Comparison of ENCODE assay signal across 17 cellular contexts in genomic region chr6:158441639-158442308, GRCh38.
DNase-seq lines count a peak whose midpoint lies in the region; ATAC-seq and TF ChIP-seq lines count a peak whose summit lies in the region.
"Had no signal": no experiment of that assay in that cellular context is flagged by ENCODE, and none has a peak within 500 bp of the region (broad histone marks: within the 10 kb centered on the region; RNA-seq: fewer than 3 reads in every experiment).

No MANE protein-coding gene starts in this region.

- no peaks in the 10 kb centered on the region for H3K4me1 Mint-ChIP-seq in progenitor cell of endocrine pancreas (ENCODE audit: low read depth)
- peaks cover 6% of the 10 kb centered on the region for H3K4me1 Mint-ChIP-seq in activated naive CD4-positive, alpha-beta T cell treated with anti-CD3 and anti-CD28 coated beads, Interleukin-2, amount 10 ng/mL, durations not matched to agents 7 days and 5 days

- DNase-seq in AG10803 (ENCODE audit: low read depth) (peak; percentile 34), astrocyte of the hippocampus (ENCODE audit: low read depth, low spot score) (peak; percentile 24), heart left ventricle (peak in 4 of 5 donors; percentile 49 to 63 (median 51)), progenitor cell of endocrine pancreas (ENCODE audit: low spot score, unreplicated experiment) (no peak), NCI-H146 (lab: John Stamatoyannopoulos, UW) (no peak), DMS53 (lab: John Stamatoyannopoulos, UW) (no peak), AG08396 (ENCODE audit: low spot score) (no peak)
- DNase-seq in activated naive CD4-positive, alpha-beta T cell treated with anti-CD3 and anti-CD28 coated beads, Interleukin-2, amount 10 ng/mL, durations not matched to agents 7 days and 5 days, result no peak
- DNase-seq: activated CD8-positive, alpha-beta memory T cell treated with anti-CD3 and anti-CD28 coated beads, Interleukin-2, amount 50 U/mL, for 48 hours; kidney glomerular epithelial cell; naive thymus-derived CD8-positive, alpha-beta T cell; NCI-H2107; NK-92 treated with Interleukin-12 subunit alpha and Interleukin-12 subunit beta, amount 100 ng/mL, for 24 hours; spleen; SW 1271 had no signal

- CTCF ChIA-PET in activated naive CD4-positive, alpha-beta T cell treated with anti-CD3 and anti-CD28 coated beads, Interleukin-2, amount 10 ng/mL, durations not matched to agents 7 days and 5 days (lab: Charles Lee), result no interaction called here

- H3K4me3 Mint-ChIP-seq in progenitor cell of endocrine pancreas (ENCODE audit: low read depth), result no peak overlapping the region
- H3K4me3 Mint-ChIP-seq in activated naive CD4-positive, alpha-beta T cell treated with anti-CD3 and anti-CD28 coated beads, Interleukin-2, amount 10 ng/mL, durations not matched to agents 7 days and 5 days, result no peak overlapping the region
- H3K4me3 Mint-ChIP-seq: activated naive CD8-positive, alpha-beta T cell; naive thymus-derived CD8-positive, alpha-beta T cell had no signal

- no peaks in the 10 kb centered on the region for H3K9me3 ChIP-seq in heart left ventricle
- H3K9me3 ChIP-seq: A549, spleen had no signal

- H3K4me3 ChIP-seq in AG10803 (ENCODE audit: low read length), result no peak overlapping the region
- no peak overlapping the region for H3K4me3 ChIP-seq in heart left ventricle
- H3K4me3 ChIP-seq: A549, spleen had no signal

- TF ChIP-seq CTCF in AG10803 (conservative IDR thresholded peaks at IDR 0.05; ENCODE audit: low read length) (no peak), heart left ventricle (IDR thresholded peaks at IDR 0.05) (no peak), progenitor cell of endocrine pancreas (IDR thresholded peaks at IDR 0.05; ENCODE audit: unreplicated experiment) (no peak)

- 46 to 65% (median 48%) methylated on average over 8 of the region's 8 CpGs for WGBS in heart left ventricle, 4 donors

- no peaks in the 10 kb centered on the region for H3K27me3 ChIP-seq in heart left ventricle
- H3K27me3 ChIP-seq: spleen had no signal

- no peaks in the 10 kb centered on the region for H3K9me3 Mint-ChIP-seq in progenitor cell of endocrine pancreas (ENCODE audit: low read depth)
- no peaks in the 10 kb centered on the region for H3K9me3 Mint-ChIP-seq in activated naive CD4-positive, alpha-beta T cell treated with anti-CD3 and anti-CD28 coated beads, Interleukin-2, amount 10 ng/mL, durations not matched to agents 7 days and 5 days
- H3K9me3 Mint-ChIP-seq: naive thymus-derived CD8-positive, alpha-beta T cell had no signal

- H3K27me3 Mint-ChIP-seq in progenitor cell of endocrine pancreas, result no peaks in the 10 kb centered on the region
- no peaks in the 10 kb centered on the region for H3K27me3 Mint-ChIP-seq in activated naive CD4-positive, alpha-beta T cell treated with anti-CD3 and anti-CD28 coated beads, Interleukin-2, amount 10 ng/mL, durations not matched to agents 7 days and 5 days
- H3K27me3 Mint-ChIP-seq: activated naive CD8-positive, alpha-beta T cell; naive thymus-derived CD8-positive, alpha-beta T cell had no signal

- no peaks in the 10 kb centered on the region for H3K36me3 ChIP-seq in heart left ventricle

- ATAC-seq in heart left ventricle, result peak; percentile 72 to 93 (median 86)
- ATAC-seq: A549; naive thymus-derived CD8-positive, alpha-beta T cell had no signal

- peaks cover 0 to 19% (median 7%) of the 10 kb centered on the region in 12 donors for H3K4me1 ChIP-seq in heart left ventricle
- H3K4me1 ChIP-seq: A549 had no signal

- H3K27ac Mint-ChIP-seq in progenitor cell of endocrine pancreas, result peak overlapping the region; percentile 75
- no peak overlapping the region for H3K27ac Mint-ChIP-seq in activated naive CD4-positive, alpha-beta T cell treated with anti-CD3 and anti-CD28 coated beads, Interleukin-2, amount 10 ng/mL, durations not matched to agents 7 days and 5 days
- H3K27ac Mint-ChIP-seq: activated naive CD8-positive, alpha-beta T cell had no signal

- peak overlapping the region in 8 of 12 donors; percentile 11 to 43 (median 21) for H3K27ac ChIP-seq in heart left ventricle
- H3K27ac ChIP-seq: A549, spleen had no signal

- H3K36me3 Mint-ChIP-seq in progenitor cell of endocrine pancreas (ENCODE audit: insufficient read depth), result peaks cover 8% of the 10 kb centered on the region
- H3K36me3 Mint-ChIP-seq in activated naive CD4-positive, alpha-beta T cell treated with anti-CD3 and anti-CD28 coated beads, Interleukin-2, amount 10 ng/mL, durations not matched to agents 7 days and 5 days, result no peaks in the 10 kb centered on the region

- intact Hi-C loops in heart left ventricle (cut with DNase I), result no loop called here

- no peak for TF ChIP-seq POLR2A in heart left ventricle (IDR thresholded peaks at IDR 0.05)

Comparison
In these comparisons a context has a peak if more than half of its experiments do, and no peak if none do; other contexts are left out.
1. DNase-seq: peak in AG10803 (single experiment), astrocyte of the hippocampus (single experiment) and heart left ventricle (4 of 5); none in progenitor cell of endocrine pancreas (single experiment), NCI-H146 (single experiment), activated naive CD4-positive, alpha-beta T cell treated with anti-CD3 and anti-CD28 coated beads, Interleukin-2, amount 10 ng/mL, durations not matched to agents 7 days and 5 days (single experiment), DMS53 (single experiment) and AG08396 (single experiment).